In genomic region chr11:67372993-67373915, GRCh38 we compare ENCODE assay signal across 8 cellular contexts. TPM values are rescaled to one million over a fixed set of nuclear protein-coding genes. Genes with fewer than 3 reads are reported as not detected.
DNase-seq lines count a peak whose midpoint lies in the region; ATAC-seq and TF ChIP-seq lines count a peak whose summit lies in the region.

TSS of gene CLCF1 (minus strand) at chr11:67373598. CDS start at chr11:67373539, 59 bp downstream.

- H3K4me3 ChIP-seq in SJCRH30, result peak within 1 kb of the TSS; percentile 99
- H3K4me3 ChIP-seq in heart left ventricle, result peak within 1 kb of the TSS; percentile 57 to 88 (median 78)
- H3K4me3 ChIP-seq in rectal smooth muscle tissue (ENCODE audit: low read length), result peak within 1 kb of the TSS; percentile 60

- no peak within 1 kb of the TSS for H3K14ac ChIP-seq in H9 (ENCODE audit: insufficient read depth, low read length)

- peaks cover 30% of the 10 kb centered on the region for H3K23me2 ChIP-seq in H9 (ENCODE audit: insufficient read length, low read depth, low read length, poor library complexity, severe bottlenecking)

- H3K36me3 Mint-ChIP-seq in H9 (ENCODE audit: insufficient read depth in 1 of 3, low read depth in 3 of 3), result no peaks in the 10 kb centered on the region; a peak in 1 of 7 replicates
- no peaks in the 10 kb centered on the region for H3K36me3 Mint-ChIP-seq in activated naive CD8-positive, alpha-beta T cell

- H3K9ac ChIP-seq in H9 (ENCODE audit: extremely low read depth, insufficient read length, low read length), result no peak within 1 kb of the TSS
- H3K9ac ChIP-seq in rectal smooth muscle tissue (ENCODE audit: low read length), result peak within 1 kb of the TSS; percentile 26

- no peak within 1 kb of the TSS for H2BK20ac ChIP-seq in H9 (ENCODE audit: low read depth, low read length, poor library complexity, severe bottlenecking)

- H2AFZ ChIP-seq in H9 (ENCODE audit: low read length), result no peak within 1 kb of the TSS

- peaks cover 49 to 56% of the 10 kb centered on the region in 2 experiments for H3K4me1 Mint-ChIP-seq in H9
- peaks cover 36% of the 10 kb centered on the region for H3K4me1 Mint-ChIP-seq in activated naive CD8-positive, alpha-beta T cell (ENCODE audit: low read depth)

- no peaks in the 10 kb centered on the region for H4K20me1 ChIP-seq in H9 (ENCODE audit: control insufficient read depth, insufficient read depth, insufficient read length)

- DNase-seq in AML-193 (lab: John Stamatoyannopoulos, UW) (peak; percentile 24 to 31), H9 (no peak), SJCRH30 (peak; percentile 69 to 77), heart left ventricle (peak; percentile 73 to 88 (median 76))

- ATAC-seq in heart left ventricle (peak in 3 of 4 donors; percentile 51 to 68 (median 65)), GM18909 (IDR thresholded peaks at IDR 0.05; ENCODE audit: poor library complexity, unreplicated experiment) (no peak), GM18520 (IDR thresholded peaks at IDR 0.05; ENCODE audit: unreplicated experiment) (no peak)

- H3K4me3 Mint-ChIP-seq in H9, result peak within 1 kb of the TSS; percentile 74 to 91
- peak within 1 kb of the TSS; percentile 89 for H3K4me3 Mint-ChIP-seq in activated naive CD8-positive, alpha-beta T cell

- H3K4me1 ChIP-seq in H9 (ENCODE audit: insufficient read depth, low read length) (peaks cover 7% of the 10 kb centered on the region; the same call in 1 of the 2 replicates), SJCRH30 (peaks cover 43% of the 10 kb centered on the region), heart left ventricle (peaks cover 0 to 57% (median 23%) of the 10 kb centered on the region in 12 donors), rectal smooth muscle tissue (ENCODE audit: control insufficient read depth, insufficient read depth, low read length) (peaks cover 34% of the 10 kb centered on the region)

- H4K91ac ChIP-seq in H9 (ENCODE audit: insufficient read length, low read depth, low read length), result no peak within 1 kb of the TSS

- H2BK120ac ChIP-seq in H9 (ENCODE audit: low read depth, low read length, poor library complexity, severe bottlenecking), result no peak within 1 kb of the TSS

- H3K27ac Mint-ChIP-seq in H9, result 0 out of 7 replicates have a peak within 1 kb of the TSS, but pooled peaks of 1 of the 3 experiments have one; percentile 52
- peak within 1 kb of the TSS; percentile 16 for H3K27ac Mint-ChIP-seq in activated naive CD8-positive, alpha-beta T cell

- peak within 1 kb of the TSS; percentile 88 for H3K4me2 ChIP-seq in H9 (ENCODE audit: insufficient read depth, insufficient read length, low read length)

- H3K4ac ChIP-seq in H9 (ENCODE audit: low read depth, low read length), result no peak within 1 kb of the TSS

- H3K27me3 ChIP-seq in H9 (ENCODE audit: insufficient read depth, low read length) (peaks cover 10% of the 10 kb centered on the region; the same call in 1 of the 2 replicates), SJCRH30 (no peaks in the 10 kb centered on the region), heart left ventricle (peaks cover 0 to 6% (median 0%) of the 10 kb centered on the region in 9 donors), rectal smooth muscle tissue (ENCODE audit: control insufficient read depth, insufficient read depth, low read length) (no peaks in the 10 kb centered on the region)

- H3K27ac ChIP-seq in H9 (ENCODE audit: insufficient read length, low read depth, low read length) (no peak within 1 kb of the TSS), SJCRH30 (peak within 1 kb of the TSS; percentile 81), heart left ventricle (peak within 1 kb of the TSS; percentile 81 to 97 (median 88)), rectal smooth muscle tissue (ENCODE audit: low read depth, low read length) (peak within 1 kb of the TSS; percentile 88)

- no peaks in the 10 kb centered on the region; a peak in 2 of 5 replicates for H3K9me3 Mint-ChIP-seq in H9
- H3K9me3 Mint-ChIP-seq in activated naive CD8-positive, alpha-beta T cell (ENCODE audit: low read depth), result no peaks in the 10 kb centered on the region

- no peak within 1 kb of the TSS for H3K56ac ChIP-seq in H9 (ENCODE audit: insufficient read length, low read depth, low read length)

- TF ChIP-seq POLR2A in heart left ventricle (IDR thresholded peaks at IDR 0.05), result peak in 1 of 2 donors; percentile 15

- H3K79me1 ChIP-seq in H9 (ENCODE audit: insufficient read depth, low read depth, low read length, poor library complexity, severe bottlenecking), result no peaks in the 10 kb centered on the region

- no peak within 1 kb of the TSS for H3K18ac ChIP-seq in H9 (ENCODE audit: insufficient read length, low read depth, low read length)

- no peak within 1 kb of the TSS for H2AK5ac ChIP-seq in H9 (ENCODE audit: insufficient read length, low read length)

- WGBS in H9 (ENCODE audit: extremely low coverage, insufficient read length, low lambda C conversion rate), result no CpG with 5 or more reads among the region's 88 CpGs
- WGBS in heart left ventricle, 4 donors, result 0 to 1% (median 1%) methylated on average over 38 to 87 of the region's 88 CpGs

- H3K9me3 ChIP-seq in H9 (ENCODE audit: control insufficient read depth, low read depth, low read length), result no peaks in the 10 kb centered on the region
- no peaks in the 10 kb centered on the region for H3K9me3 ChIP-seq in SJCRH30 (replicated peaks)
- H3K9me3 ChIP-seq in heart left ventricle, result no peaks in the 10 kb centered on the region

- H3K23ac ChIP-seq in H9 (ENCODE audit: insufficient read length, low read depth, low read length), result no peak within 1 kb of the TSS

- H3T11ph ChIP-seq in H9 (ENCODE audit: low read length), result no peak within 1 kb of the TSS

- H4K5ac ChIP-seq in H9 (ENCODE audit: insufficient read length, low read depth, low read length), result no peak within 1 kb of the TSS

- no peak within 1 kb of the TSS for H2BK15ac ChIP-seq in H9 (ENCODE audit: low read depth, low read length)

- TF ChIP-seq CTCF in H9 (conservative IDR thresholded peaks at IDR 0.05) (no peak), heart left ventricle (IDR thresholded peaks at IDR 0.05) (no peak)

- H3K27me3 Mint-ChIP-seq in H9 (ENCODE audit: low read depth), result peaks cover 84% of the 10 kb centered on the region
- H3K27me3 Mint-ChIP-seq in activated naive CD8-positive, alpha-beta T cell, result no peaks in the 10 kb centered on the region

- no peak within 1 kb of the TSS for H4K8ac ChIP-seq in H9 (replicated peaks; ENCODE audit: insufficient read length, low read depth, low read length)

- no peak within 1 kb of the TSS for H2BK12ac ChIP-seq in H9 (ENCODE audit: insufficient read length, low read depth, low read length)

- H3K79me2 ChIP-seq in H9 (ENCODE audit: insufficient read depth, low read length), result no peaks in the 10 kb centered on the region

- H2BK5ac ChIP-seq in H9 (ENCODE audit: insufficient read length, low read length), result no peak within 1 kb of the TSS

- H3K36me3 ChIP-seq in SJCRH30 (0 out of 2 replicates have a peak, but pooled peaks cover 8% of the 10 kb centered on the region), heart left ventricle (no peaks in the 10 kb centered on the region), rectal smooth muscle tissue (ENCODE audit: control insufficient read depth, insufficient read depth, low read length) (no peaks in the 10 kb centered on the region)

- intact Hi-C loops in heart left ventricle (cut with DNase I), result loop anchor here in 1 of 10 donors (2.0 kb wide), 1 partner anchor 16 kb away; no protein-coding TSS in a partner anchor

RNA-seq across cellular contexts. Expression of gene CLCF1, which starts in this region (rescaled TPM):
- total RNA-seq in H9 (2021) (1.6 and 2.1 TPM in 2 replicates), heart left ventricle (1 to 10 TPM in 5 of 9 donors, under 1 TPM in 4; 0.25 to 6.1 (median 1.7) TPM)
- 5.2 and 6.1 TPM in 2 replicates for total RNA-seq in SJCRH30 (2014; rRNA removed; shearing (Covaris generic))
- polyA plus RNA-seq in heart left ventricle, result 10 to 100 TPM in 1 of 2 donors, under 1 TPM in 1; 0.99 to 17.1 TPM

Comparison
In these comparisons a context has a peak if more than half of its experiments do, and no peak if none do; other contexts are left out.
1. ATAC-seq: peak in heart left ventricle (3 of 4); none in GM18909 (single experiment) and GM18520 (single experiment).
2. Peak in every context shown above with its lines, with median percentiles within 50 percentile points of each other: H3K4me3 ChIP-seq.